1 cellular context compared by ENCODE assay signal in the genomic region with DNA sequence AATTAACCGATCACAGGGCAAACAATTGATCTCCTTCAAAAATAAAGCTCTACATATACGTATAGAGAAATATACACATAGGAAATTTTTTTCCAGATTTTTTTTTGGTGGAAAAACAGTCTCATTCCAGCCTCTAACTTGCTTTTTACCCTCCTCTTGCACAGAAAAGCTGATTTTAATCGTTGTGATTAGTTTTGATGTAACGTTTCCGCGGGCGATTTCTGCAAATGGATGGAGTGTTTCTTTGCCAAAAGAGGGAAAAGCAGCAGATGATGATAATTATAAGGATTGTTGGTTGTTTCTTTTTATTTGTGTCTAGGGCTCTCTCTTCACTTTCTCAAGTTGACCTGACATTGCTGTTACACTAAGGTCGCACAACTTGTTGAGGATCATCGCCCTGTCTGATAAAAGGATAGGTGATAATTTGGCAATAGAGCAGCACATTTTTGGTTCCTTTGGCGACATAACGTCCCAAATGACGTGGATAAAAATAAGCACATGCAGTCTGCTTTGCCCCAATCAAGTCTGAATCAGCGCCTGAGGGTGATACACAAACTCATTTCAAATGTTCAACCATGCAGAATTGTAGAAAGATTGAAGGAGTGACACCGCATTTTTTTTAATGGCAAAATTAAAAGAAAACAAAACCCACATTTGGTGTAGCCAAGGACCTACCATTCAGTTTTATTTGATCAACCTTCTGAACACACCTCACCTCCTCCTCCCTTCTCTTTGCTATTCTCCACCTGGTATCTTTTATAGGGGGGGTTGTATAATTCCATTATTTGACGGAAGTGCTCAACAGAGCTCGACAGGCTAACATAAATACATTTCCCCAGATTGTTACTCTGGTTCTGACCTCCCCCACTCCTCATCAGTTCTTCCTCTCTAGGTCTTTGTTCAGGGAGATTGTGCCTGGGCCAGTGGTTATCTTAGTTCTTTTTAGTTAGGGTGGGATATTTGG.
TF ChIP-seq lines count a peak whose summit lies in the region.

No MANE protein-coding gene starts in this region.

TF ChIP-seq in SK-N-SH, 30 proteins besides CTCF, POLR2A, EP300 and RAD21 (continued from another document):
- TF ChIP-seq CHD2 (IDR thresholded peaks at IDR 0.05; ENCODE audit: low read length, partially characterized antibody) (peak; percentile 33), MXI1 (IDR thresholded peaks at IDR 0.05; ENCODE audit: low read depth, low read length) (no peak), MEF2A (IDR thresholded peaks at IDR 0.05; ENCODE audit: borderline replicate concordance, low read depth) (no peak), RCOR1 (IDR thresholded peaks at IDR 0.05; ENCODE audit: low read length) (no peak; the same call in 1 of the 2 replicates), GATA2 (CRISPR knock-in tag; IDR thresholded peaks at IDR 0.05) (peak; percentile 68), NRF1 (IDR thresholded peaks at IDR 0.05; ENCODE audit: low read depth, low read length) (no peak), SIN3A (IDR thresholded peaks at IDR 0.05; ENCODE audit: borderline replicate concordance, low read depth, low read length) (no peak), FOXJ3 (CRISPR knock-in tag; IDR thresholded peaks at IDR 0.05) (peak; percentile 42; the same call in 1 of the 2 replicates)
- TF ChIP-seq, protein P1, sequence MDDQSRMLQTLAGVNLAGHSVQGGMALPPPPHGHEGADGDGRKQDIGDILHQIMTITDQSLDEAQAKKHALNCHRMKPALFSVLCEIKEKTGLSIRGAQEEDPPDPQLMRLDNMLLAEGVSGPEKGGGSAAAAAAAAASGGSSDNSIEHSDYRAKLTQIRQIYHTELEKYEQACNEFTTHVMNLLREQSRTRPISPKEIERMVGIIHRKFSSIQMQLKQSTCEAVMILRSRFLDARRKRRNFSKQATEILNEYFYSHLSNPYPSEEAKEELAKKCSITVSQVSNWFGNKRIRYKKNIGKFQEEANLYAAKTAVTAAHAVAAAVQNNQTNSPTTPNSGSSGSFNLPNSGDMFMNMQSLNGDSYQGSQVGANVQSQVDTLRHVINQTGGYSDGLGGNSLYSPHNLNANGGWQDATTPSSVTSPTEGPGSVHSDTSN (IDR thresholded peaks at IDR 0.05): no peak
- TF ChIP-seq, protein P2, sequence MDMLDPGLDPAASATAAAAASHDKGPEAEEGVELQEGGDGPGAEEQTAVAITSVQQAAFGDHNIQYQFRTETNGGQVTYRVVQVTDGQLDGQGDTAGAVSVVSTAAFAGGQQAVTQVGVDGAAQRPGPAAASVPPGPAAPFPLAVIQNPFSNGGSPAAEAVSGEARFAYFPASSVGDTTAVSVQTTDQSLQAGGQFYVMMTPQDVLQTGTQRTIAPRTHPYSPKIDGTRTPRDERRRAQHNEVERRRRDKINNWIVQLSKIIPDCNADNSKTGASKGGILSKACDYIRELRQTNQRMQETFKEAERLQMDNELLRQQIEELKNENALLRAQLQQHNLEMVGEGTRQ (IDR thresholded peaks at IDR 0.05; ENCODE audit: borderline replicate concordance, low read depth, low read length): no peak
